8 cellular contexts compared by ENCODE assay signal in genomic region chr11:73759520-73760065, GRCh38. TPM values are rescaled to one million over a fixed set of nuclear protein-coding genes. Genes with fewer than 3 reads are reported as not detected.
A peak's percentile ranks its signal among the peaks of the same experiment; 100 is the strongest.
DNase-seq lines count a peak whose midpoint lies in the region; ATAC-seq and TF ChIP-seq lines count a peak whose summit lies in the region.

No MANE protein-coding gene starts in this region.

- peak; percentile 32; the same call in 1 of the 2 replicates for TF ChIP-seq CTCF in PC-3 (conservative IDR thresholded peaks at IDR 0.05; ENCODE audit: low read depth, low read length)

- H3K4me1 ChIP-seq in PC-3 (ENCODE audit: insufficient read depth, low read length), result peaks cover 12% of the 10 kb centered on the region
- H3K4me1 ChIP-seq in effector memory CD4-positive, alpha-beta T cell (ENCODE audit: control insufficient read depth, insufficient read depth, low read length, poor library complexity, severe bottlenecking), result no peaks in the 10 kb centered on the region
- peaks cover 14 to 15% of the 10 kb centered on the region in 2 donors for H3K4me1 ChIP-seq in naive thymus-derived CD4-positive, alpha-beta T cell (ENCODE audit: control insufficient read depth in 2 of 2, insufficient read depth in 2 of 2, low read length in 2 of 2)

- no peaks in the 10 kb centered on the region for H3F3A ChIP-seq in PC-3 (ENCODE audit: low read length, unreplicated experiment)

- peak overlapping the region; percentile 70 for H2AFZ ChIP-seq in PC-3 (ENCODE audit: low read length)

- peaks cover 20% of the 10 kb centered on the region for H4K20me1 ChIP-seq in PC-3 (ENCODE audit: low read length)

- no peak overlapping the region for H3K27ac ChIP-seq in PC-3 (ENCODE audit: low read length)
- H3K27ac ChIP-seq in effector memory CD4-positive, alpha-beta T cell (ENCODE audit: insufficient read depth, low read length, poor library complexity, severe bottlenecking), result peak overlapping the region; percentile 85
- H3K27ac ChIP-seq in naive thymus-derived CD4-positive, alpha-beta T cell (ENCODE audit: low read depth, low read length), result peak overlapping the region; percentile 89

- peaks cover 0 to 20% (median 0%) of the 10 kb centered on the region in 5 donors for H3K36me3 Mint-ChIP-seq in naive thymus-derived CD4-positive, alpha-beta T cell

- intact Hi-C loops in PC-3 (cut with micrococcal nuclease), result loop anchor here (10.0 kb wide), 1 partner anchor 175 kb away; no protein-coding TSS in a partner anchor
- intact Hi-C loops in naive thymus-derived CD4-positive, alpha-beta T cell (cut with micrococcal nuclease), result loop anchor here in 1 of 2 donors (5.0 to 10.0 kb wide), 2 partner anchors 385 to 988 kb away; partner anchors contain the start of genes RELT and RNF169

- H3K4me3 Mint-ChIP-seq in naive thymus-derived CD4-positive, alpha-beta T cell, result peak overlapping the region; percentile 89 to 98 (median 94)

- POLR2A ChIA-PET in PC-3 (lab: Charles Lee; ENCODE audit: unreplicated experiment), result no interaction called here
- POLR2A ChIA-PET in naive thymus-derived CD4-positive, alpha-beta T cell (lab: Charles Lee), result interaction anchor here (9.7 kb wide), 1 partner anchor 19 kb away, joined by 162 read pairs; no protein-coding TSS in a partner anchor

- H3K9me2 ChIP-seq in PC-3 (replicated peaks; ENCODE audit: low read length), result no peaks in the 10 kb centered on the region

- H3K27me3 ChIP-seq in PC-3 (ENCODE audit: low read length), result no peaks in the 10 kb centered on the region
- H3K27me3 ChIP-seq in effector memory CD4-positive, alpha-beta T cell (replicated peaks; ENCODE audit: control insufficient read depth, insufficient read depth, low read length, poor library complexity, severe bottlenecking), result no peaks in the 10 kb centered on the region
- no peaks in the 10 kb centered on the region for H3K27me3 ChIP-seq in naive thymus-derived CD4-positive, alpha-beta T cell (ENCODE audit: control insufficient read depth in 2 of 2, insufficient read depth in 2 of 2, low read length in 2 of 2)

- peak overlapping the region; percentile 87 for H3K4me2 ChIP-seq in PC-3 (ENCODE audit: low read length)

- H3K9me3 Mint-ChIP-seq in naive thymus-derived CD4-positive, alpha-beta T cell, result no peaks in the 10 kb centered on the region

- peak overlapping the region; percentile 91 for H3K4me3 ChIP-seq in PC-3 (ENCODE audit: low read length)
- peak overlapping the region; percentile 89 for H3K4me3 ChIP-seq in effector memory CD4-positive, alpha-beta T cell (ENCODE audit: insufficient read depth, low read depth, low read length, poor library complexity, severe bottlenecking)
- peak overlapping the region; percentile 87 for H3K4me3 ChIP-seq in naive thymus-derived CD4-positive, alpha-beta T cell (ENCODE audit: low read length)

- CTCF ChIA-PET in PC-3 (lab: Charles Lee), result no interaction called here
- CTCF ChIA-PET in naive thymus-derived CD4-positive, alpha-beta T cell (lab: Charles Lee), result no interaction called here

- peak overlapping the region; percentile 66 to 95 (median 92) for H3K27ac Mint-ChIP-seq in naive thymus-derived CD4-positive, alpha-beta T cell

- TSS peak; percentile 49 for BruUV-seq in PC-3 (replicated peaks; lab: Mats Ljungman, UMichigan)

- DNase-seq in DMS 273 (lab: John Stamatoyannopoulos, UW; ENCODE audit: unreplicated experiment) (peak; percentile 43), DMS 273 treated with DMSO at 0.1 percent for 48 hours (lab: John Stamatoyannopoulos, UW) (no peak), PC-3 (peak; percentile 38), activated gamma-delta T cell treated with Interleukin-2 at 50 U/mL for 16 hours (no peak), iPS-NIHi11 (ENCODE audit: low spot score) (no peak)
- DNase-seq in effector memory CD4-positive, alpha-beta T cell, result no peak
- DNase-seq in naive thymus-derived CD4-positive, alpha-beta T cell, result peak in 1 of 9 donors; percentile 8
- no peak for DNase-seq in activated CD4-positive, alpha-beta T cell treated with anti-CD3 and anti-CD28 coated beads for 48 hours

- no peak for ATAC-seq in PC-3
- ATAC-seq in naive thymus-derived CD4-positive, alpha-beta T cell, result no peak

- H3K27me3 Mint-ChIP-seq in naive thymus-derived CD4-positive, alpha-beta T cell, result no peaks in the 10 kb centered on the region

- H3K36me3 ChIP-seq in PC-3 (ENCODE audit: low read depth, low read length), result no peaks in the 10 kb centered on the region
- H3K36me3 ChIP-seq in effector memory CD4-positive, alpha-beta T cell (ENCODE audit: control insufficient read depth, insufficient read depth, low read length), result no peaks in the 10 kb centered on the region
- peaks cover 0 to 7% (median 0%) of the 10 kb centered on the region in 3 experiments for H3K36me3 ChIP-seq in naive thymus-derived CD4-positive, alpha-beta T cell (ENCODE audit: control insufficient read depth in 2 of 3, insufficient read depth in 3 of 3, low read length in 3 of 3)

- H3K9me3 ChIP-seq in PC-3 (ENCODE audit: low read length), result no peaks in the 10 kb centered on the region
- H3K9me3 ChIP-seq in effector memory CD4-positive, alpha-beta T cell (ENCODE audit: control insufficient read depth, low read length), result no peaks in the 10 kb centered on the region
- no peaks in the 10 kb centered on the region for H3K9me3 ChIP-seq in naive thymus-derived CD4-positive, alpha-beta T cell (ENCODE audit: control insufficient read depth in 2 of 3, low read length in 3 of 3)

- H3K9ac ChIP-seq in PC-3 (ENCODE audit: low read length), result peak overlapping the region; percentile 89

- H3K4me1 Mint-ChIP-seq in naive thymus-derived CD4-positive, alpha-beta T cell, result peaks cover 19 to 40% (median 32%) of the 10 kb centered on the region in 7 donors

- H3K79me2 ChIP-seq in PC-3 (ENCODE audit: low read length), result peaks cover 54% of the 10 kb centered on the region

RNA-seq across cellular contexts. Expression of gene RAB6A, which starts 1.3 kb away (rescaled TPM):
- 97.9 and 109 TPM in 2 replicates for total RNA-seq in PC-3 (2014; rRNA removed)
- 10 to 100 TPM; 54.9 to 94.5 (median 80.0) TPM for total RNA-seq in naive thymus-derived CD4-positive, alpha-beta T cell
- 10 to 100 TPM; 71.6 to 93.6 TPM for polyA plus RNA-seq in naive thymus-derived CD4-positive, alpha-beta T cell

RNA-seq across cellular contexts. Expression of gene MRPL48, which starts 28.1 kb away (rescaled TPM):
- 48.0 and 80.8 TPM in 2 replicates for total RNA-seq in PC-3 (2014; rRNA removed)
- total RNA-seq in naive thymus-derived CD4-positive, alpha-beta T cell, result 10 to 100 TPM; 20.3 to 50.6 (median 25.5) TPM
- 10 to 100 TPM; 68.6 to 88.7 TPM for polyA plus RNA-seq in naive thymus-derived CD4-positive, alpha-beta T cell

Comparison
In these comparisons a context has a peak if more than half of its experiments do, and no peak if none do; other contexts are left out.
1. DNase-seq: peak in DMS 273 (single experiment) and PC-3 (single experiment); none in DMS 273 treated with DMSO at 0.1 percent for 48 hours (single experiment), effector memory CD4-positive, alpha-beta T cell (0 of 3), activated gamma-delta T cell treated with Interleukin-2 at 50 U/mL for 16 hours (single experiment), iPS-NIHi11 (single experiment) and activated CD4-positive, alpha-beta T cell treated with anti-CD3 and anti-CD28 coated beads for 48 hours (single experiment).
2. Peak in every context shown above with its lines, with median percentiles within 50 percentile points of each other: H3K4me3 ChIP-seq.